In the genomic region with DNA sequence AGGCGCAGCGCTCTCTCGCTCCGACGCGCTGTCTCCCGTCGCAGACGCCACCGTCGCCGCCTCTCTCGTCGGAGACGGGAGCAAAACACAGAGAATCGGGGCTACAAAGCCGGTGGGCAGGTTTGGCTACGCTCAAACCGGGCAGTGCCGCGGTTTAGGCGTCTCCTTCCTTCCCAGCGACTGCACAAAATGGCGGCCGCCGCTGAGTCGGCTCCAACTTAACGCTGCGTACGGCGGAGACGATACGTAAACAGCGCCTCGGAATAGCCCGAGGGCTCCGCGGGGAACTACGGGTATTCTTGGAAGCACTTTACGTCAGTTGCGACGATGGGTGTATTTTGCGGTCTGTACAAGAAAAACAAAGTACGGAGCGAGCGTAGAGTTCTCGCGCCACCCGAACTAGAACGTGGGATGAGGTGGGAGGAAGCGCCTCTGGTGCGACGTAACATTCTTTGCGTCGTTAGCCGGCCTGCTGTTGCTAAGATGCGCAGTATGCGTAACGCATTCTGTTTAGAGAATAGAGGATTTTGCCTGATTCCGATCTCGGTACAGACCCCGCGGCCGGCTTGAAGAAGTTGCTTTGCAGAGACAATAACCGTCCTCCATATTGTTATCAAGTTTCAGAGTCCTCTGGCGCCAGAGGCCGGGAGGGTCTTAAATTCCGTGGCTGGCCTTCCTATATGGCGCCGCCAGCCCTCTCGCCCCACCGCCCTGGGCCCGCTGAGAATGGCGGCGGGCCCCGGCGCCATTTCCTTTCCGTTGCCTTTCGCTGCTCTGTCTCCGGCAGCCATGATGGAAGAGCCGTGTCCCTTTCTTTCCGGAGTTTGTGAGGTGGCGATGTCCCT, we compare ENCODE assay signal across 8 cellular contexts. TPM values are rescaled to one million over a fixed set of nuclear protein-coding genes. Genes with fewer than 3 reads are reported as not detected.
DNase-seq lines count a peak whose midpoint lies in the region; TF ChIP-seq lines count a peak whose summit lies in the region.

DDX17 (minus strand) TSS at position 194 of the 845 bp plus-strand sequence.

- POLR2A ChIA-PET in HEK293T (lab: Yijun Ruan, JAX): interaction anchor here (0.6 to 1.6 kb wide), 8 partner anchors 10 to 596 kb away, joined by 3 to 5 read pairs (median 3); no protein-coding TSS in a partner anchor

- H3K27me3 ChIP-seq in neuron (ENCODE audit: insufficient read depth, low read length): no peaks in the 10 kb centered on the region
- H3K27me3 ChIP-seq in subcutaneous abdominal adipose tissue (ENCODE audit: control insufficient read depth in 5 of 5, insufficient read depth in 4 of 5, low read length in 5 of 5): no peaks in the 10 kb centered on the region

- H3K4me1 ChIP-seq in neuron (ENCODE audit: insufficient read depth, low read length) (peaks cover 26% of the 10 kb centered on the region), subcutaneous abdominal adipose tissue (ENCODE audit: control insufficient read depth in 5 of 5, insufficient read depth in 5 of 5, low read length in 5 of 5) (peaks cover 7 to 49% (median 44%) of the 10 kb centered on the region in 5 donors)

- CTCF ChIA-PET in HEK293T (lab: Yijun Ruan, JAX): no interaction called here

- H3K27ac ChIP-seq in subcutaneous abdominal adipose tissue (ENCODE audit: low read depth, low read length): peak within 1 kb of the TSS; percentile 99

- H3K36me3 ChIP-seq in neuron (ENCODE audit: insufficient read depth, low read length) (peaks cover 37% of the 10 kb centered on the region), subcutaneous abdominal adipose tissue (ENCODE audit: control insufficient read depth in 5 of 5, insufficient read depth in 5 of 5, low read length in 5 of 5) (peaks cover 2 to 15% (median 6%) of the 10 kb centered on the region in 5 donors)

- peak within 1 kb of the TSS; percentile 56 for H2AFZ ChIP-seq in neuron (ENCODE audit: low read depth, low read length)

- DNase-seq in GF-D8 (lab: John Stamatoyannopoulos, UW): peak; percentile 90
- DNase-seq in HEK293T (ENCODE audit: extremely low spot score): peak; percentile 95
- peak; percentile 96 for DNase-seq in MV-4-11 (lab: John Stamatoyannopoulos, UW)
- DNase-seq in SK-MEL-5 (ENCODE audit: low read depth, low spot score): peak; percentile 97
- peak; percentile 92 for DNase-seq in activated naive CD4-positive, alpha-beta T cell treated with Interleukin-2 at 50 U/mL for 16 hours
- peak; percentile 97 for DNase-seq in foreskin melanocyte

- peak within 1 kb of the TSS; percentile 88 to 100 (median 100) for H3K9ac ChIP-seq in subcutaneous abdominal adipose tissue (ENCODE audit: low read length in 5 of 5)

- in situ Hi-C loops in SK-MEL-5 (cut with HindIII; ENCODE audit: low pct_unique_long_range_greater_than_20kb, low sequenced_read_pairs): no loop called here

- no peaks in the 10 kb centered on the region for H3K9me3 ChIP-seq in neuron (ENCODE audit: low read length)
- H3K9me3 ChIP-seq in subcutaneous abdominal adipose tissue (ENCODE audit: control insufficient read depth in 5 of 5, low read length in 5 of 5): no peaks in the 10 kb centered on the region

- H3K4me3 ChIP-seq in neuron (ENCODE audit: low read length) (peak within 1 kb of the TSS; percentile 96), subcutaneous abdominal adipose tissue (ENCODE audit: low read depth in 1 of 5, low read length in 5 of 5) (peak within 1 kb of the TSS; percentile 85 to 97 (median 94))

TF ChIP-seq in HEK293T, 16 proteins besides CTCF, POLR2A, EP300 and RAD21:
- TF ChIP-seq FOXK2 (IDR thresholded peaks at IDR 0.05) (no peak; the same call in 1 of the 2 replicates), ELF4 (IDR thresholded peaks at IDR 0.05) (peak; percentile 43; the same call in 1 of the 2 replicates), NFRKB (IDR thresholded peaks at IDR 0.05) (peak; percentile 99), TARDBP (IDR thresholded peaks at IDR 0.05) (no peak)

RNA-seq across cellular contexts. Expression of gene DDX17, which starts in this region (rescaled TPM):
- total RNA-seq in SK-MEL-5 (2014; rRNA removed; shearing (Covaris generic)): 308 and 397 TPM in 2 replicates
- 164 and 248 TPM in 2 replicates for polyA plus RNA-seq in SK-MEL-5 (2015; cell fraction: cytosol; rRNA removed)
- polyA plus RNA-seq in SK-MEL-5 (2015; cell fraction: nucleus; rRNA removed): 2,731 and 3,315 TPM in 2 replicates

Comparison
In these comparisons a context has a peak if more than half of its experiments do, and no peak if none do; other contexts are left out.
1. Peak in every context shown above with its lines: DNase-seq, H3K4me3 ChIP-seq and H3K27ac ChIP-seq.